5 cellular contexts compared by ENCODE assay signal in the genomic region with DNA sequence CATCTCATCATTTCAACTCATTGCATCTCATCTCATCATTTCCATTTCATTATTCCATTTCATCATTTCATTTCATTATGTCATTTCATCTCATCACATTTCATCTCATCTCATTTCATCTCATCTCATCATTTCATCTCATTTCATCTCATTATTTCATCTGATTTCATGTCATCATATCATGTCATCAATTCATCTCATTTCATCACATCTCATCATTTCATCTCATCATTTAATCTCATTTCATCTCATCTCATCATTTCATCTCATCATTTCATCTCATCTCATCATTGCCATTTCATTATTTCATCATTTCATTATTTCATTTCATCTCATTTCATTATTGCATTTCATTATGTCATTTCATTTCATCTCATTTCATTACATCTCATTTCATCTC.
DNase-seq lines count a peak whose midpoint lies in the region; ATAC-seq, FAIRE-seq and TF ChIP-seq lines count a peak whose summit lies in the region.
"Not testable (repeated sequence)": the region's sequence is repeated elsewhere in the genome, so short reads cannot be mapped to it uniquely, and the experiment has no call there.

No MANE protein-coding gene starts in this region.

- not testable (repeated sequence) for H3K36me3 ChIP-seq in K562 (ENCODE audit: control insufficient read depth, insufficient read depth, low read length); HepG2 (replicated peaks in 1 of 2; ENCODE audit: control insufficient read depth in 1 of 2, insufficient read depth in 2 of 2, low read length in 2 of 2); small intestine (ENCODE audit: control insufficient read depth in 2 of 2, insufficient read depth in 2 of 2, low read length in 2 of 2)

- H4K20me1 ChIP-seq in K562 (replicated peaks; ENCODE audit: control insufficient read depth, insufficient read depth, low read length); HepG2 (ENCODE audit: insufficient read depth, low read length): not testable (repeated sequence)

- not testable (repeated sequence) for H3K9ac ChIP-seq in K562 (ENCODE audit: insufficient read depth in 1 of 2, low read depth in 2 of 2, low read length in 2 of 2); HepG2 (ENCODE audit: insufficient read depth, low read depth, low read length)

- POLR2A ChIA-PET in K562 (lab: Yijun Ruan, JAX); HepG2 (lab: Yijun Ruan, JAX): not testable (repeated sequence)

- H3K4me3 ChIP-seq in K562; HepG2 (replicated peaks in 1 of 3; ENCODE audit: insufficient read depth in 1 of 3, low read depth in 2 of 3, low read length in 3 of 3); small intestine (ENCODE audit: low read depth in 1 of 2, low read length in 2 of 2): not testable (repeated sequence)

- in situ Hi-C loops in K562 (cut with MboI); HepG2 (cut with HindIII; ENCODE audit: extremely low pct_ligation_motif_present, low pct_unique_long_range_greater_than_20kb): not testable (repeated sequence)

- not testable (repeated sequence) for H3K9me3 ChIP-seq in K562 (replicated peaks; ENCODE audit: control insufficient read depth, insufficient read depth, low read depth, low read length); small intestine (ENCODE audit: control insufficient read depth, low read depth)
- H3K9me3 ChIP-seq in HepG2 (ENCODE audit: low read length): peaks cover 34% of the 10 kb centered on the region

- not testable (repeated sequence) for H3K4me2 ChIP-seq in K562 (ENCODE audit: insufficient read depth, low read length); HepG2 (ENCODE audit: low read depth, low read length)

- not testable (repeated sequence) for DNase-seq in H54 (ENCODE audit: insufficient read length, low spot score); K562 (ENCODE audit: extremely low read depth in 1 of 4, low spot score in 3 of 4); frontal cortex (ENCODE audit: low spot score in 2 of 2); HepG2 (ENCODE audit: low spot score); small intestine

- CTCF ChIA-PET in K562 (lab: Yijun Ruan, JAX; ENCODE audit: low intra/inter-chr PET ratio); HepG2 (lab: Yijun Ruan, JAX; ENCODE audit: low intra/inter-chr PET ratio, low total read pairs): not testable (repeated sequence)

- not testable (repeated sequence) for H3K27ac ChIP-seq in K562 (ENCODE audit: extremely low read depth, low read depth, low read length); HepG2 (ENCODE audit: extremely low read length, insufficient read depth, low read length); small intestine (ENCODE audit: low read depth in 1 of 2, low read length in 1 of 2)

- not testable (repeated sequence) for TF ChIP-seq POLR2A in H54 (IDR thresholded peaks at IDR 0.05; ENCODE audit: low read depth, low read length); K562 (conservative IDR thresholded peaks at IDR 0.05); HepG2 (IDR thresholded peaks at IDR 0.05; ENCODE audit: insufficient read depth in 1 of 2, low read depth in 2 of 2, low read length in 2 of 2)

- not testable (repeated sequence) for TF ChIP-seq RAD21 in K562 (CRISPR knock-in tag; conservative IDR thresholded peaks at IDR 0.05 in 1 of 2, IDR thresholded peaks at IDR 0.05 in 1 of 2); HepG2 (CRISPR knock-in tag; IDR thresholded peaks at IDR 0.05)

- H3K79me2 ChIP-seq in K562 (ENCODE audit: control insufficient read depth, insufficient read depth, low read length); HepG2 (ENCODE audit: insufficient read depth, low read length): not testable (repeated sequence)

- FAIRE-seq in H54 (lab: Jason Lieb, UNC): peak; percentile 68
- FAIRE-seq in K562 (lab: Jason Lieb, UNC); HepG2 (lab: Jason Lieb, UNC): not testable (repeated sequence)
- peak; percentile 96 for FAIRE-seq in frontal cortex (lab: Jason Lieb, UNC)
- peak; percentile 98 for FAIRE-seq in small intestine (lab: Jason Lieb, UNC)

- not testable (repeated sequence) for TF ChIP-seq EP300 in K562 (IDR thresholded peaks at IDR 0.05; ENCODE audit: low read length); HepG2 (IDR thresholded peaks at IDR 0.05; ENCODE audit: low read depth in 2 of 2, low read length in 2 of 2); HepG2 (CRISPR knock-in tag; IDR thresholded peaks at IDR 0.05; ENCODE audit: borderline replicate concordance)

- H3K27me3 ChIP-seq in K562 (ENCODE audit: control insufficient read depth in 2 of 2, insufficient read depth in 2 of 2, low read length in 2 of 2); HepG2 (ENCODE audit: control insufficient read depth in 1 of 2, insufficient read depth in 2 of 2, low read length in 2 of 2); small intestine (ENCODE audit: control insufficient read depth in 2 of 2, insufficient read depth in 2 of 2, low read length in 2 of 2): not testable (repeated sequence)

- not testable (repeated sequence) for H3K9me1 ChIP-seq in K562 (ENCODE audit: control insufficient read depth, insufficient read depth, low read length)

- H2AFZ ChIP-seq in K562 (ENCODE audit: low read depth, low read length); HepG2 (ENCODE audit: low read length): not testable (repeated sequence)

- intact Hi-C loops in K562 (cut with micrococcal nuclease); HepG2 (cut with micrococcal nuclease; ENCODE audit: unreplicated experiment): not testable (repeated sequence)

- ATAC-seq in K562, HepG2: not testable (repeated sequence)

- not testable (repeated sequence) for TF ChIP-seq CTCF in K562 (IDR thresholded peaks at IDR 0.05 in 2 of 3, conservative IDR thresholded peaks at IDR 0.05 in 1 of 3; ENCODE audit: insufficient read depth in 2 of 3, low read depth in 1 of 3, low read length in 3 of 3); HepG2 (CRISPR knock-in tag; IDR thresholded peaks at IDR 0.05)

- H3K4me1 ChIP-seq in K562 (replicated peaks in 1 of 2; ENCODE audit: control insufficient read depth in 2 of 2, insufficient read depth in 2 of 2, low read length in 2 of 2); HepG2 (ENCODE audit: insufficient read depth, low read length); small intestine (ENCODE audit: control insufficient read depth in 2 of 2, insufficient read depth in 1 of 2, low read depth in 1 of 2, low read length in 1 of 2): not testable (repeated sequence)

- BruUV-seq in K562 (replicated peaks; lab: Mats Ljungman, UMichigan); HepG2 (replicated peaks; lab: Mats Ljungman, UMichigan): not testable (repeated sequence)

TF ChIP-seq in K562, 482 proteins besides CTCF, POLR2A, EP300 and RAD21:
- peak; percentile 74 for TF ChIP-seq CEBPB (tag; IDR thresholded peaks at IDR 0.05)
- not testable (repeated sequence) for TF ChIP-seq CEBPG (CRISPR knock-in tag; IDR thresholded peaks at IDR 0.05)
- peak in 1 of 2 experiments; percentile 45; a peak in 3 of 4 replicates for TF ChIP-seq CEBPG (tag; conservative IDR thresholded peaks at IDR 0.05 in 1 of 2, IDR thresholded peaks at IDR 0.05 in 1 of 2)

TF ChIP-seq in HepG2, 621 proteins besides CTCF, POLR2A, EP300 and RAD21:
- TF ChIP-seq ATF7 (IDR thresholded peaks at IDR 0.05) (peak; percentile 80), CREB1 (IDR thresholded peaks at IDR 0.05) (peak; percentile 65)
- TF ChIP-seq ATF7, CREB1 (CRISPR knock-in tag; IDR thresholded peaks at IDR 0.05): not testable (repeated sequence)
